16 cellular contexts compared by ENCODE assay signal in genomic region chr15:74398183-74398582, GRCh38. TPM values are rescaled to one million over a fixed set of nuclear protein-coding genes. Genes with fewer than 3 reads are reported as not detected.
DNase-seq lines count a peak whose midpoint lies in the region; ATAC-seq and TF ChIP-seq lines count a peak whose summit lies in the region.
"Had no signal": no experiment of that assay in that cellular context is flagged by ENCODE, and none has a peak within 500 bp of the region (broad histone marks: within the 10 kb centered on the region; RNA-seq: fewer than 3 reads in every experiment).

No MANE protein-coding gene starts in this region.

- H3K9me3 ChIP-seq in BLaER1 (no peaks in the 10 kb centered on the region), T-helper 17 cell (ENCODE audit: control insufficient read depth, low read length, poor library complexity, severe bottlenecking) (no peaks in the 10 kb centered on the region)
- H3K9me3 ChIP-seq: SJSA1, transverse colon had no signal

- H3K27me3 ChIP-seq in BLaER1 (no peaks in the 10 kb centered on the region), foreskin keratinocyte (no peaks in the 10 kb centered on the region), H7 (ENCODE audit: control insufficient read depth, insufficient read depth, low read length) (no peaks in the 10 kb centered on the region)
- H3K27me3 ChIP-seq: hepatocyte, SJSA1 had no signal

- no peaks in the 10 kb centered on the region for H3K36me3 Mint-ChIP-seq in T-helper 17 cell (ENCODE audit: low read depth)

- peaks cover 93% of the 10 kb centered on the region for H3K4me1 ChIP-seq in BLaER1
- peaks cover 46% of the 10 kb centered on the region for H3K4me1 ChIP-seq in foreskin keratinocyte

- ATAC-seq in T-helper 17 cell (no peak), foreskin keratinocyte (no peak), GM21786 (IDR thresholded peaks at IDR 0.05; ENCODE audit: unreplicated experiment) (no peak)
- ATAC-seq: left colon had no signal

- no peaks in the 10 kb centered on the region for H3K27me3 Mint-ChIP-seq in T-helper 17 cell

- H3K4me1 Mint-ChIP-seq in T-helper 17 cell = peaks cover 29% of the 10 kb centered on the region

- peak overlapping the region; percentile 95 for H3K4me2 ChIP-seq in BLaER1
- H3K4me2 ChIP-seq: hepatocyte had no signal

- no peaks in the 10 kb centered on the region for H3K36me3 ChIP-seq in BLaER1
- H3K36me3 ChIP-seq in H7 (replicated peaks; ENCODE audit: control insufficient read depth, insufficient read depth, low read length) = no peaks in the 10 kb centered on the region
- H3K36me3 ChIP-seq: SJSA1, transverse colon had no signal

- H3K27ac Mint-ChIP-seq in T-helper 17 cell = peak overlapping the region; percentile 41

- H4K20me1 ChIP-seq in BLaER1 = peaks cover 17% of the 10 kb centered on the region

- TF ChIP-seq CTCF in GM12865 (IDR thresholded peaks at IDR 0.05; ENCODE audit: insufficient read depth, low read depth, low read length, missing control alignments) (no peak), foreskin keratinocyte (conservative IDR thresholded peaks at IDR 0.05) (no peak)

- H3K4me3 Mint-ChIP-seq in T-helper 17 cell = no peak overlapping the region

- H3K4me3 ChIP-seq in BLaER1 (no peak overlapping the region), GM12865 (ENCODE audit: low read depth, low read length) (peak overlapping the region; percentile 76), H7 (ENCODE audit: insufficient read depth, low read depth, low read length) (no peak overlapping the region)
- H3K4me3 ChIP-seq: hepatocyte, SJSA1, transverse colon had no signal

- H3K27ac ChIP-seq in BLaER1 (no peak overlapping the region), foreskin keratinocyte (peak overlapping the region; percentile 97)
- H3K27ac ChIP-seq: transverse colon had no signal

- no peak overlapping the region for H3K9ac ChIP-seq in BLaER1

- DNase-seq in GM12865 (ENCODE audit: low read depth) (peak; percentile 57), T-helper 17 cell (no peak), foreskin keratinocyte (no peak), NCI-H2081 treated with DMSO at 0.1 percent for 48 hours (lab: John Stamatoyannopoulos, UW) (no peak), H7 (no peak), NCI-H2107 (lab: John Stamatoyannopoulos, UW) (no peak)
- DNase-seq: dermis blood vessel endothelial cell; left colon; NK-92 treated with Interleukin-12 subunit alpha and Interleukin-12 subunit beta, amount 100 ng/mL, for 24 hours; stimulated activated CD4-positive, alpha-beta T cell treated with anti-CD3 and anti-CD28 coated beads, Interleukin-1b, Interleukin-23, amount 100 ng/mL, for 48 hours; transverse colon had no signal

RNA-seq across cellular contexts. Expression of gene CYP11A1, which starts 30.7 kb away (rescaled TPM):
- total RNA-seq in T-helper 17 cell = not detected
- total RNA-seq in foreskin keratinocyte = not detected in 2 replicates
- 0.04 TPM in 1 of 2 replicates, not detected in the other for polyA plus RNA-seq in foreskin keratinocyte
- 5.2 and 5.6 TPM in 2 replicates for total RNA-seq in H7 (2014; rRNA removed; shearing (Covaris generic))
- total RNA-seq: dermis blood vessel endothelial cell, myocyte had no signal

RNA-seq across cellular contexts. Expression of gene SEMA7A, which starts 35.6 kb away (rescaled TPM):
- total RNA-seq in T-helper 17 cell (1 to 10 TPM; 2.2 to 3.6 TPM), foreskin keratinocyte (19.8 and 45.0 TPM in 2 replicates)
- polyA plus RNA-seq in foreskin keratinocyte = 14.5 and 32.3 TPM in 2 replicates
- total RNA-seq in H7 (2014; rRNA removed; shearing (Covaris generic)) = 26.8 and 36.0 TPM in 2 replicates
